ENCODE assay signal across 7 cellular contexts in the genomic region with DNA sequence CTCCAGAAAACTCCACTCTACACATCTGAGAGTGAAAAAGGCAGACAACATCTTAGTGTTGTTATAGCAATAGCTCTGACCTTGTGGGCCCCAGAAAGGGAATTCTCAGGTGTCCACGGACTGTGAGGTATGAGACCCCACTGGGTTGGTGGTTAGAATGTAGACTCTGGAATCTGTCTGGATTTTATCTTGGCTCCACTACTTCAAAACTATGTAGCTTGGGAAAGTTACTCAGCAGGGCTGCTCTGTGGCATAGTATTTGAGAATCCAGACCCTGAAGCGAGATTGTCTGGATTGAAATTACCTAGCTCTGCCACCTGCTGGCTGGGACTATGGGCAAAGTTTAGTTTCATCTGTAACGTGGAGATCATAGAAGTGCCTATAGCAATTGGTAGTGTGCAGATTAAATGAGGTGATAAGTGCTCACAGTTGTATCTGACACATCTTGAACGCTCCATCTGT. TPM values are rescaled to one million over a fixed set of nuclear protein-coding genes. Genes with fewer than 3 reads are reported as not detected.
DNase-seq lines count a peak whose midpoint lies in the region; ATAC-seq and TF ChIP-seq lines count a peak whose summit lies in the region.

No MANE protein-coding gene starts in this region.

- no peaks in the 10 kb centered on the region for H3K4me1 ChIP-seq in aorta (ENCODE audit: control insufficient read depth in 1 of 2, insufficient read depth in 2 of 2, low read length in 2 of 2)

- H3K27ac ChIP-seq in aorta (ENCODE audit: low read depth in 1 of 2, low read length in 2 of 2): no peak overlapping the region

- no peaks in the 10 kb centered on the region for H3K36me3 ChIP-seq in aorta (ENCODE audit: control insufficient read depth in 1 of 2, insufficient read depth in 2 of 2, low read length in 1 of 2)

- 34 to 36% methylated on average over 4 of the region's 4 CpGs for WGBS in aorta, 2 donors

- DNase-seq in GM12865 (ENCODE audit: low read depth): peak; percentile 76
- no peak for DNase-seq in LNCaP clone FGC (ENCODE audit: low read depth)
- peak; percentile 38 for DNase-seq in activated T-cell treated with anti-CD3 and anti-CD28 coated beads for 4 hours
- peak; percentile 43 for DNase-seq in fibroblast of villous mesenchyme (ENCODE audit: low read depth)
- DNase-seq in stimulated activated CD4-positive, alpha-beta T cell treated with anti-CD3 and anti-CD28 coated beads, Interleukin-1b, Interleukin-23, amount 100 ng/mL, for 48 hours: peak; percentile 31
- no peak for DNase-seq in aorta
- no peak for DNase-seq in inferior parietal cortex (ENCODE audit: extremely low spot score)

- no peak for ATAC-seq in aorta (ENCODE audit: low FRiP score)

- TF ChIP-seq CTCF in GM12865 (IDR thresholded peaks at IDR 0.05; ENCODE audit: insufficient read depth, low read depth, low read length, missing control alignments) (peak; percentile 65), LNCaP clone FGC (IDR thresholded peaks at IDR 0.05; ENCODE audit: control insufficient read depth, extremely low read depth, insufficient read depth) (peak; percentile 65), fibroblast of villous mesenchyme (IDR thresholded peaks at IDR 0.05; ENCODE audit: insufficient read depth, low read depth, low read length) (peak; percentile 48)

- H3K4me3 ChIP-seq in GM12865 (ENCODE audit: low read depth, low read length) (no peak overlapping the region), LNCaP clone FGC (ENCODE audit: low read depth, low read length) (no peak overlapping the region), fibroblast of villous mesenchyme (ENCODE audit: low read depth, low read length) (no peak overlapping the region), aorta (ENCODE audit: low read length in 2 of 2) (no peak overlapping the region)

- H3K9me3 ChIP-seq in aorta (ENCODE audit: control insufficient read depth, low read length): no peaks in the 10 kb centered on the region

- intact Hi-C loops in aorta (cut with DNase I): no loop called here

- H3K27me3 ChIP-seq in aorta (ENCODE audit: control insufficient read depth in 1 of 2, insufficient read depth in 2 of 2, low read length in 1 of 2): no peaks in the 10 kb centered on the region

RNA-seq across cellular contexts. Expression of gene PRDM2, which starts 25.8 kb away (rescaled TPM):
- total RNA-seq in fibroblast of villous mesenchyme: 13.9 and 19.9 TPM in 2 replicates
- total RNA-seq in aorta: 10 to 100 TPM; 55.6 to 58.7 TPM
- 10 to 100 TPM; 11.1 to 20.8 TPM for polyA plus RNA-seq in aorta

Comparison
In these comparisons a context has a peak if more than half of its experiments do, and no peak if none do; other contexts are left out.
1. DNase-seq: peak in GM12865 (single experiment), activated T-cell treated with anti-CD3 and anti-CD28 coated beads for 4 hours (single experiment), fibroblast of villous mesenchyme (single experiment) and stimulated activated CD4-positive, alpha-beta T cell treated with anti-CD3 and anti-CD28 coated beads, Interleukin-1b, Interleukin-23, amount 100 ng/mL, for 48 hours (single experiment); none in LNCaP clone FGC (single experiment), aorta (0 of 2) and inferior parietal cortex (single experiment).
2. Peak in every context shown above with its lines, with median percentiles within 50 percentile points of each other: CTCF ChIP-seq.